Comparison of ENCODE assay signal across 6 cellular contexts in genomic region chr7:116011584-116011983, GRCh38. TPM values are rescaled to one million over a fixed set of nuclear protein-coding genes. Genes with fewer than 3 reads are reported as not detected.
"Had no signal": no experiment of that assay in that cellular context is flagged by ENCODE, and none has a peak within 500 bp of the region (broad histone marks: within the 10 kb centered on the region; RNA-seq: fewer than 3 reads in every experiment).

No MANE protein-coding gene starts in this region.

- H3K4me3 ChIP-seq: K562 had no signal

- H3K4me3 Mint-ChIP-seq: H9 had no signal

- DNase-seq: GOT3, H9, HCEC 1CT, IMR-90 had no signal

- ATAC-seq: K562 had no signal

RNA-seq across cellular contexts. Expression of gene TFEC, which starts 19.0 kb away (rescaled TPM):
- total RNA-seq: H9, HT-29, K562 had no signal
